In genomic region chr3:117036259-117036799, GRCh38 we compare ENCODE assay signal across 8 cellular contexts.
DNase-seq lines count a peak whose midpoint lies in the region; ATAC-seq and TF ChIP-seq lines count a peak whose summit lies in the region.

No MANE protein-coding gene starts in this region.

- no peak overlapping the region for H3K27ac Mint-ChIP-seq in stimulated activated memory B cell treated with anti-CD40 and anti-IgM and Interleukin-4, amounts not matched to agents 10 μg/mL and 1 μg/mL and 100 μg/mL, for 72 hours

- H3K9ac ChIP-seq in SK-N-MC (ENCODE audit: insufficient read length): no peak overlapping the region

- H3K9me3 ChIP-seq in SK-N-MC (ENCODE audit: low read depth, low read length) (no peaks in the 10 kb centered on the region), left ventricle myocardium inferior (replicated peaks) (no peaks in the 10 kb centered on the region)

- no peaks in the 10 kb centered on the region for H3K27me3 ChIP-seq in left ventricle myocardium inferior (ENCODE audit: low read depth)

- H3K4me3 Mint-ChIP-seq in stimulated activated memory B cell treated with anti-CD40 and anti-IgM and Interleukin-4, amounts not matched to agents 10 μg/mL and 1 μg/mL and 100 μg/mL, for 72 hours: no peak overlapping the region

- H3K36me3 ChIP-seq in SK-N-MC (ENCODE audit: insufficient read depth, low read length) (no peaks in the 10 kb centered on the region), left ventricle myocardium inferior (no peaks in the 10 kb centered on the region)

- H3K4me1 Mint-ChIP-seq in stimulated activated memory B cell treated with anti-CD40 and anti-IgM and Interleukin-4, amounts not matched to agents 10 μg/mL and 1 μg/mL and 100 μg/mL, for 72 hours: peaks cover 17% of the 10 kb centered on the region

- DNase-seq in SK-N-MC (ENCODE audit: low read depth, low spot score) (no peak), left ventricle myocardium inferior (peak; percentile 16), NCI-H2171 (lab: John Stamatoyannopoulos, UW) (no peak)

- H3K36me3 Mint-ChIP-seq in stimulated activated memory B cell treated with anti-CD40 and anti-IgM and Interleukin-4, amounts not matched to agents 10 μg/mL and 1 μg/mL and 100 μg/mL, for 72 hours: no peaks in the 10 kb centered on the region

- peak overlapping the region; percentile 69 for H3K4me3 ChIP-seq in SK-N-MC
- H3K4me3 ChIP-seq in left ventricle myocardium inferior: no peak overlapping the region

- ATAC-seq in GM21360 (IDR thresholded peaks at IDR 0.05; ENCODE audit: unreplicated experiment) (peak; percentile 77), GM18861 (IDR thresholded peaks at IDR 0.05; ENCODE audit: unreplicated experiment) (no peak), GM19452 (IDR thresholded peaks at IDR 0.05; ENCODE audit: unreplicated experiment) (no peak), HG02938 (IDR thresholded peaks at IDR 0.05; ENCODE audit: unreplicated experiment) (no peak)
- peak; percentile 82 for ATAC-seq in stimulated activated memory B cell treated with anti-CD40 and anti-IgM and Interleukin-4, amounts not matched to agents 10 μg/mL and 1 μg/mL and 100 μg/mL, for 72 hours

- no peaks in the 10 kb centered on the region for H3K9me3 Mint-ChIP-seq in stimulated activated memory B cell treated with anti-CD40 and anti-IgM and Interleukin-4, amounts not matched to agents 10 μg/mL and 1 μg/mL and 100 μg/mL, for 72 hours

- TF ChIP-seq CTCF in left ventricle myocardium inferior (IDR thresholded peaks at IDR 0.05; ENCODE audit: borderline replicate concordance): no peak

- H3K27ac ChIP-seq in SK-N-MC: peak overlapping the region; percentile 40; the same call in 1 of the 2 replicates
- H3K27ac ChIP-seq in left ventricle myocardium inferior (replicated peaks): peak overlapping the region; percentile 47

- H3K4me1 ChIP-seq in left ventricle myocardium inferior: peaks cover 11% of the 10 kb centered on the region

- intact Hi-C loops in left ventricle myocardium inferior (cut with micrococcal nuclease): no loop called here

- no peaks in the 10 kb centered on the region for H3K27me3 Mint-ChIP-seq in stimulated activated memory B cell treated with anti-CD40 and anti-IgM and Interleukin-4, amounts not matched to agents 10 μg/mL and 1 μg/mL and 100 μg/mL, for 72 hours

Comparison
In these comparisons a context has a peak if more than half of its experiments do, and no peak if none do; other contexts are left out.
1. ATAC-seq: peak in GM21360 (single experiment) and stimulated activated memory B cell treated with anti-CD40 and anti-IgM and Interleukin-4, amounts not matched to agents 10 μg/mL and 1 μg/mL and 100 μg/mL, for 72 hours (single experiment); none in GM18861 (single experiment), GM19452 (single experiment) and HG02938 (single experiment).